Comparison of ENCODE assay signal across 8 cellular contexts in the genomic region with DNA sequence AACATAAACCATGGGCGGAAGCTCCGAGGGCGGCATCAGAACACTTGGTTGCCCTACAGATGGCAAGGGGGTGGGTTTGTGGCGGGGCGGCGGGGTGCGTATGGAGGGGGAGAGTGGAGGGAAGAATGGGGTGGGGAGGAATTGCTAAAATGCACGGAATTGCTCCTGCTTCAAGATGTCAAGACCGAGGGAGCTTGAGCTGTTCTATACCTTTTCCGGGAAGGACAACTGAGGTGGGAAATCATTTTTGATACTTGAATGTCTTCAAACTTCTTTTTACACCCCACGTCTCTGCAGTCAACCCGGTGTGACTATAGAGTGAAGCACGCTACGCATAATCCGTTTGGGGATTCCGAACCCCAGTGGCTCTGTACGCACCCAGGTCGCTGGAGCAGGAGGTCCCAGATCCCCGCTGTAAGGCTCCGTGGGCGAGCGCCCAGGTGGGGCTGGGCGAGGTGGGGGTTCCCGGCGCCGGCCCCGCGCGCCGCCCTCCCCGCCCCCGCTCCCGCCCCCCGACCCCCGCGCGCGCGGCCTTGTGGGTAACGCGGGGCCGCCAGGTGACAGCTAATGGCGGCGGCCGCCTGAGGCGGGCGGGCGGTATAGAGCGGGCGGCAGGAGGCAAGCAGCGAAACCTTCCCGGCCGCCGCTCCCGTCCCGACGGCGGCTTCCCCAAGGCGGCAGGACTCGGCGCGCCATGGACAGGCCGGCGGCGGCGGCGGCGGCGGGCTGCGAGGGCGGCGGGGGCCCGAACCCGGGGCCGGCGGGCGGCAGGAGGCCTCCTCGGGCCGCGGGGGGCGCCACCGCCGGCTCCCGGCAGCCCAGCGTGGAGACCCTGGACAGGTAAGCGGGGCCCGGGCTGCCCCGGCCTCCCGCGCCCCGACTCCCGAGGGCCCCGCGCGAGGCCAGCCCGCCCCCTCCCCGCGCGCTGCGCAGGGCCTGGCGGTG. TPM values are rescaled to one million over a fixed set of nuclear protein-coding genes. Genes with fewer than 3 reads are reported as not detected.
DNase-seq lines count a peak whose midpoint lies in the region; ATAC-seq, FAIRE-seq and TF ChIP-seq lines count a peak whose summit lies in the region.

Gene MTMR1 (plus strand): TSS at position 560 of the 945 bp plus-strand sequence. CDS start 135 bp downstream, at position 695.

- H3F3A ChIP-seq in SU-DHL-6 (ENCODE audit: insufficient read depth): peaks cover 16% of the 10 kb centered on the region

- H3K9me2 ChIP-seq in SU-DHL-6 (replicated peaks; ENCODE audit: insufficient read depth, low read length): no peaks in the 10 kb centered on the region

- H4K20me1 ChIP-seq in BLaER1 treated with 17β-estradiol and CSF1 and Interleukin-3, amounts not matched to agents 10 nM and 100 nM: peaks cover 0 to 10% (median 0%) of the 10 kb centered on the region in 11 experiments; a peak in 1 of 22 replicates
- no peaks in the 10 kb centered on the region for H4K20me1 ChIP-seq in SU-DHL-6 (ENCODE audit: low read depth, low read length)

- H3K27ac ChIP-seq in BLaER1 treated with 17β-estradiol and CSF1 and Interleukin-3, amounts not matched to agents 10 nM and 100 nM: peak within 1 kb of the TSS; percentile 75 to 88 (median 84)
- peak within 1 kb of the TSS; percentile 98 for H3K27ac ChIP-seq in SU-DHL-6 (ENCODE audit: low read depth, low read length)
- H3K27ac ChIP-seq in small intestine (ENCODE audit: low read depth in 1 of 2, low read length in 1 of 2): peak within 1 kb of the TSS; percentile 77 to 95

- no peaks in the 10 kb centered on the region for H3K36me3 ChIP-seq in BLaER1 treated with 17β-estradiol and CSF1 and Interleukin-3, amounts not matched to agents 10 nM and 100 nM
- H3K36me3 ChIP-seq in SU-DHL-6 (ENCODE audit: low read length): no peaks in the 10 kb centered on the region
- H3K36me3 ChIP-seq in iPS-15b (ENCODE audit: control insufficient read depth, insufficient read depth, low read length): no peaks in the 10 kb centered on the region
- H3K36me3 ChIP-seq in small intestine (ENCODE audit: control insufficient read depth in 2 of 2, insufficient read depth in 2 of 2, low read length in 2 of 2): no peaks in the 10 kb centered on the region

- peaks cover 0 to 13% (median 4%) of the 10 kb centered on the region in 11 experiments; a peak in 7 of 22 replicates for H3K9me3 ChIP-seq in BLaER1 treated with 17β-estradiol and CSF1 and Interleukin-3, amounts not matched to agents 10 nM and 100 nM (replicated peaks in 1 of 11)
- no peaks in the 10 kb centered on the region for H3K9me3 ChIP-seq in SU-DHL-6 (ENCODE audit: insufficient read depth, low read length)
- peaks cover 3% of the 10 kb centered on the region for H3K9me3 ChIP-seq in iPS-15b (ENCODE audit: control insufficient read depth, insufficient read depth, low read length)
- no peaks in the 10 kb centered on the region for H3K9me3 ChIP-seq in small intestine (ENCODE audit: control insufficient read depth, low read depth)

- H3K4me3 ChIP-seq in BLaER1 treated with 17β-estradiol and CSF1 and Interleukin-3, amounts not matched to agents 10 nM and 100 nM: peak within 1 kb of the TSS; percentile 53 to 74 (median 61)
- H3K4me3 ChIP-seq in SU-DHL-6 (ENCODE audit: insufficient read depth, low read length, poor library complexity, severe bottlenecking) (peak within 1 kb of the TSS; percentile 74), iPS-15b (ENCODE audit: low read depth, low read length) (peak within 1 kb of the TSS; percentile 53), small intestine (ENCODE audit: low read depth in 1 of 2, low read length in 2 of 2) (peak within 1 kb of the TSS; percentile 61 to 80)

- peaks cover 39% of the 10 kb centered on the region for H3K79me2 ChIP-seq in SU-DHL-6 (ENCODE audit: insufficient read depth, low read length)

- TF ChIP-seq CTCF in SU-DHL-6 (IDR thresholded peaks at IDR 0.05; ENCODE audit: insufficient read depth, low read length, poor library complexity, severe bottlenecking): no peak

- peaks cover 32 to 52% (median 42%) of the 10 kb centered on the region in 10 experiments for H3K4me1 ChIP-seq in BLaER1 treated with 17β-estradiol and CSF1 and Interleukin-3, amounts not matched to agents 10 nM and 100 nM
- H3K4me1 ChIP-seq in iPS-15b (ENCODE audit: control insufficient read depth, insufficient read depth, low read length) (no peaks in the 10 kb centered on the region), small intestine (ENCODE audit: control insufficient read depth in 2 of 2, insufficient read depth in 1 of 2, low read depth in 1 of 2, low read length in 1 of 2) (no peaks in the 10 kb centered on the region)

- WGBS in small intestine, 3 donors: 1 to 25% (median 10%) methylated on average over 21 to 97 of the region's 101 CpGs

- FAIRE-seq in small intestine (lab: Jason Lieb, UNC): no peak

- no peaks in the 10 kb centered on the region for H3K27me3 ChIP-seq in BLaER1 treated with 17β-estradiol and CSF1 and Interleukin-3, amounts not matched to agents 10 nM and 100 nM
- H3K27me3 ChIP-seq in SU-DHL-6 (ENCODE audit: low read length) (no peaks in the 10 kb centered on the region), iPS-15b (ENCODE audit: control insufficient read depth, insufficient read depth, low read length) (no peaks in the 10 kb centered on the region), small intestine (ENCODE audit: control insufficient read depth in 2 of 2, insufficient read depth in 2 of 2, low read length in 2 of 2) (no peaks in the 10 kb centered on the region)

- peak within 1 kb of the TSS; percentile 81 for H2AFZ ChIP-seq in SU-DHL-6 (ENCODE audit: low read depth, low read length, severe bottlenecking)

- ATAC-seq in GM19351 (IDR thresholded peaks at IDR 0.05; ENCODE audit: unreplicated experiment): peak; percentile 30
- ATAC-seq in HG03442 (IDR thresholded peaks at IDR 0.05; ENCODE audit: unreplicated experiment): peak; percentile 45

- DNase-seq in astrocyte of the hippocampus (ENCODE audit: low read depth, low spot score): peak; percentile 42
- peak; percentile 16 for DNase-seq in small intestine
- DNase-seq in superior temporal gyrus (ENCODE audit: extremely low spot score): no peak

- peak within 1 kb of the TSS; percentile 68 to 81 (median 72) for H3K4me2 ChIP-seq in BLaER1 treated with 17β-estradiol and CSF1 and Interleukin-3, amounts not matched to agents 10 nM and 100 nM
- H3K4me2 ChIP-seq in SU-DHL-6 (ENCODE audit: low read depth, low read length, poor library complexity, severe bottlenecking): peak within 1 kb of the TSS; percentile 97

- peak within 1 kb of the TSS; percentile 74 to 87 (median 81) for H3K9ac ChIP-seq in BLaER1 treated with 17β-estradiol and CSF1 and Interleukin-3, amounts not matched to agents 10 nM and 100 nM
- H3K9ac ChIP-seq in SU-DHL-6 (ENCODE audit: low read length) (peak within 1 kb of the TSS; percentile 74), iPS-15b (ENCODE audit: low read depth, low read length) (no peak within 1 kb of the TSS)

RNA-seq across cellular contexts. Expression of gene MTMR1, which starts in this region (rescaled TPM):
- 1 to 10 TPM; 5.6 to 7.1 (median 5.7) TPM for polyA plus RNA-seq in small intestine
